8 cellular contexts compared by ENCODE assay signal in the genomic region with DNA sequence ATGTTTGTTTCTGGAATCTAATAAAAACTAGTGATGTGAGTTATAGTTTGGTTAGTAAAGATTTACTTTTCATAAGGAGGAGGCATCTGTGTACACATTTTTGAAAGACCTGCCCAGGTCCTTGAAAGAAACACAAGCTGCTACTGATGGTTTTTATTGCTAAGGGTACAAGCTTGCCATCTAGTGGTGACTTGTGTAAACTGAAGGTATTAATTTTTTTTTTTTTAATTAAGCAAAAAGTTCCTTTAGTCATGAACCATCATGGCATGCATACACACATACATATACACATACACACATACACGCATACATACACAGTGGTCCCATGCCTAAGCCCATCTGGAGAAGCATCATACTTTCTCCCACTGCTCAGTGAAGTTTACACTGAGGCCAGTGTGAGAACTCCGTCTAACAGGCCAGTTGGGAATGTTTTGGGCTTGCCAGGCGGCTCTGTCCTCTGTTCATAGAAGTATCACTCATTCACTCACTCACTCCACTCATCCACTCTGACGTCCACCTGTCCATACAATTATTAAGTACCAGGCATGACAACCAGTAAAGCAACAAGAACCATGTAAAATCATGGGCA.
DNase-seq lines count a peak whose midpoint lies in the region; TF ChIP-seq lines count a peak whose summit lies in the region.

No MANE protein-coding gene starts in this region.

- H3K36me3 ChIP-seq in cardiac muscle cell (no peaks in the 10 kb centered on the region), suprapubic skin (peaks cover 4% of the 10 kb centered on the region)

- TF ChIP-seq CTCF in GM10266 (IDR thresholded peaks at IDR 0.05; ENCODE audit: control insufficient read depth, insufficient read depth, low read depth, missing control alignments) (peak; percentile 46), cardiac muscle cell (IDR thresholded peaks at IDR 0.05; ENCODE audit: low read depth, low read length) (peak; percentile 67), suprapubic skin (IDR thresholded peaks at IDR 0.05) (peak in 1 of 2 donors; percentile 31)

- no peaks in the 10 kb centered on the region for H3K9me3 ChIP-seq in cardiac muscle cell (ENCODE audit: low read depth)
- H3K9me3 ChIP-seq in suprapubic skin, result no peaks in the 10 kb centered on the region

- no peak overlapping the region for H3K27ac ChIP-seq in cardiac muscle cell
- H3K27ac ChIP-seq in suprapubic skin, result peak overlapping the region; percentile 10

- no peak for TF ChIP-seq POLR2A in suprapubic skin (IDR thresholded peaks at IDR 0.05)

- H3K27me3 ChIP-seq in cardiac muscle cell (no peaks in the 10 kb centered on the region), suprapubic skin (no peaks in the 10 kb centered on the region)

- no peak overlapping the region for H3K4me3 ChIP-seq in cardiac muscle cell
- no peak overlapping the region for H3K4me3 ChIP-seq in suprapubic skin

- DNase-seq in GM10266 (ENCODE audit: extremely low spot score), result no peak
- peak; percentile 43 for DNase-seq in M059J (ENCODE audit: low read depth)
- DNase-seq in SW480 (ENCODE audit: low spot score), result peak; percentile 33
- peak; percentile 57 to 70 for DNase-seq in cardiac muscle cell (ENCODE audit: low read depth in 1 of 2, low spot score in 1 of 2)
- DNase-seq in suprapubic skin (ENCODE audit: low spot score in 2 of 2), result no peak
- no peak for DNase-seq in 8988T
- no peak for DNase-seq in activated CD8-positive, alpha-beta memory T cell treated with anti-CD3 and anti-CD28 coated beads for 24 hours
- no peak for DNase-seq in T-helper 1 cell

- no peak for TF ChIP-seq EP300 in suprapubic skin (IDR thresholded peaks at IDR 0.05)

- H3K4me1 ChIP-seq in cardiac muscle cell (ENCODE audit: low read depth) (peaks cover 4% of the 10 kb centered on the region), suprapubic skin (no peaks in the 10 kb centered on the region)

- 55% methylated on average over 4 of the region's 4 CpGs for WGBS in suprapubic skin

Comparison
In these comparisons a context has a peak if more than half of its experiments do, and no peak if none do; other contexts are left out.
1. DNase-seq: peak in M059J (single experiment), SW480 (single experiment) and cardiac muscle cell (2 of 2); none in GM10266 (single experiment), suprapubic skin (0 of 2), 8988T (single experiment), activated CD8-positive, alpha-beta memory T cell treated with anti-CD3 and anti-CD28 coated beads for 24 hours (single experiment) and T-helper 1 cell (0 of 5).